Comparison of ENCODE assay signal across 1 cellular context in genomic region chr9:97638666-97639065, GRCh38.
TF ChIP-seq lines count a peak whose summit lies in the region.

No MANE protein-coding gene starts in this region.

TF ChIP-seq in K562, 482 proteins besides CTCF, POLR2A, EP300 and RAD21:
- TF ChIP-seq ZSCAN32 (CRISPR knock-in tag; IDR thresholded peaks at IDR 0.05) (no peak), FOXK1 (CRISPR knock-in tag; IDR thresholded peaks at IDR 0.05; ENCODE audit: borderline replicate concordance) (no peak), ELK3 (CRISPR knock-in tag; IDR thresholded peaks at IDR 0.05) (no peak), WHSC1 (IDR thresholded peaks at IDR 0.05; ENCODE audit: low read length) (no peak), RBM39 (optimal IDR thresholded peaks at IDR 0.05; ENCODE audit: low read depth, low read length) (no peak), PTRF (tag; IDR thresholded peaks at IDR 0.05) (no peak), KDM4B (IDR thresholded peaks at IDR 0.05; ENCODE audit: borderline replicate concordance in 2 of 2, low read depth in 1 of 2) (no peak)
- TF ChIP-seq, protein P1, sequence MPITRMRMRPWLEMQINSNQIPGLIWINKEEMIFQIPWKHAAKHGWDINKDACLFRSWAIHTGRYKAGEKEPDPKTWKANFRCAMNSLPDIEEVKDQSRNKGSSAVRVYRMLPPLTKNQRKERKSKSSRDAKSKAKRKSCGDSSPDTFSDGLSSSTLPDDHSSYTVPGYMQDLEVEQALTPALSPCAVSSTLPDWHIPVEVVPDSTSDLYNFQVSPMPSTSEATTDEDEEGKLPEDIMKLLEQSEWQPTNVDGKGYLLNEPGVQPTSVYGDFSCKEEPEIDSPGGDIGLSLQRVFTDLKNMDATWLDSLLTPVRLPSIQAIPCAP (CRISPR knock-in tag; IDR thresholded peaks at IDR 0.05; ENCODE audit: borderline replicate concordance): no peak
